Comparison of ENCODE assay signal across 13 cellular contexts in genomic region chr3:10707089-10707983, GRCh38.
DNase-seq lines count a peak whose midpoint lies in the region; ATAC-seq, FAIRE-seq and TF ChIP-seq lines count a peak whose summit lies in the region.
"Had no signal": no experiment of that assay in that cellular context is flagged by ENCODE, and none has a peak within 500 bp of the region (broad histone marks: within the 10 kb centered on the region; RNA-seq: fewer than 3 reads in every experiment).

No MANE protein-coding gene starts in this region.

- intact Hi-C loops in body of pancreas (cut with DNase I), result no loop called here
- intact Hi-C loops in vagina (cut with DNase I), result no loop called here

- H3K36me3 ChIP-seq in body of pancreas (replicated peaks in 1 of 2; ENCODE audit: insufficient read depth in 1 of 2, low read depth in 2 of 2) (no peaks in the 10 kb centered on the region), vagina (no peaks in the 10 kb centered on the region)
- H3K36me3 ChIP-seq: upper lobe of right lung had no signal

- H3K36me3 Mint-ChIP-seq in mesothelial cell of epicardium, result no peaks in the 10 kb centered on the region

- H3K4me3 Mint-ChIP-seq in mesothelial cell of epicardium, result peak overlapping the region; percentile 49

- peak; percentile 27 for ATAC-seq in body of pancreas
- ATAC-seq: upper lobe of right lung had no signal

- peak; percentile 18 for DNase-seq in stimulated activated CD4-positive, alpha-beta T cell treated with anti-CD3 and anti-CD28 coated beads, Interleukin-15, amount 100 ng/mL, for 24 hours
- no peak for DNase-seq in stimulated activated CD4-positive, alpha-beta T cell treated with anti-CD3 and anti-CD28 coated beads, Interleukin-12 subunit alpha, Interleukin-12 subunit beta, amount 100 ng/mL, for 4 hours
- DNase-seq in body of pancreas, result no peak
- DNase-seq in mesothelial cell of epicardium (ENCODE audit: low spot score in 2 of 2, unreplicated experiment in 2 of 2), result no peak
- DNase-seq in vagina (ENCODE audit: extremely low spot score in 2 of 2), result no peak
- DNase-seq in GM19239 (ENCODE audit: insufficient read length, low spot score), result no peak
- DNase-seq in HPDE6-E6E7 (ENCODE audit: extremely low spot score), result no peak
- DNase-seq in NCI-H2196 (lab: John Stamatoyannopoulos, UW; ENCODE audit: unreplicated experiment), result no peak
- DNase-seq: activated effector memory CD4-positive, alpha-beta T cell treated with Interleukin-2 at 50 U/mL for 16 hours; erythroblast; NCI-H510A; stimulated activated CD4-positive, alpha-beta T cell treated with anti-CD3 and anti-CD28 coated beads, Interleukin-2, amount 100 ng/mL, for 24 hours; upper lobe of right lung had no signal

- no peak for TF ChIP-seq POLR2A in body of pancreas (IDR thresholded peaks at IDR 0.05)
- TF ChIP-seq POLR2A in vagina (IDR thresholded peaks at IDR 0.05), result no peak

- peaks cover 6% of the 10 kb centered on the region for H3K4me1 ChIP-seq in body of pancreas
- H3K4me1 ChIP-seq in vagina, result peaks cover 10% of the 10 kb centered on the region
- H3K4me1 ChIP-seq: upper lobe of right lung had no signal

- peaks cover 92% of the 10 kb centered on the region for H3K27me3 Mint-ChIP-seq in mesothelial cell of epicardium (ENCODE audit: low read depth)

- H3K4me1 Mint-ChIP-seq in mesothelial cell of epicardium, result peaks cover 5% of the 10 kb centered on the region

- H3K27ac ChIP-seq in body of pancreas (no peak overlapping the region), vagina (no peak overlapping the region)
- H3K27ac ChIP-seq: upper lobe of right lung had no signal

- H3K9me3 ChIP-seq in body of pancreas (no peaks in the 10 kb centered on the region), vagina (no peaks in the 10 kb centered on the region)
- H3K9me3 ChIP-seq: upper lobe of right lung had no signal

- no peaks in the 10 kb centered on the region for H3K9me3 Mint-ChIP-seq in mesothelial cell of epicardium

- 3 to 34% methylated on average over 9 to 61 of the region's 68 CpGs for WGBS in body of pancreas, 2 donors

- H3K27me3 ChIP-seq in body of pancreas (peaks cover 0 to 24% of the 10 kb centered on the region in 2 donors), vagina (peaks cover 3% of the 10 kb centered on the region)

- FAIRE-seq in GM19239 (lab: Jason Lieb, UNC), result no peak

- TF ChIP-seq CTCF in body of pancreas (IDR thresholded peaks at IDR 0.05), result no peak
- TF ChIP-seq CTCF in mesothelial cell of epicardium (IDR thresholded peaks at IDR 0.05; ENCODE audit: unreplicated experiment), result no peak
- TF ChIP-seq CTCF in vagina (IDR thresholded peaks at IDR 0.05), result no peak

- no peak overlapping the region for H3K4me3 ChIP-seq in body of pancreas
- peak overlapping the region; percentile 27 to 35 for H3K4me3 ChIP-seq in vagina
- H3K4me3 ChIP-seq: upper lobe of right lung had no signal

- H3K27ac Mint-ChIP-seq in mesothelial cell of epicardium, result no peak overlapping the region

Comparison
In these comparisons a context has a peak if more than half of its experiments do, and no peak if none do; other contexts are left out.
1. H3K4me3 ChIP-seq: peak in vagina (2 of 2); none in body of pancreas (0 of 2).